ENCODE assay signal across 24 cellular contexts in genomic region chr22:44249376-44250147, GRCh38.
"Had no signal": no experiment of that assay in that cellular context is flagged by ENCODE, and none has a peak within 500 bp of the region (broad histone marks: within the 10 kb centered on the region; RNA-seq: fewer than 3 reads in every experiment).

No MANE protein-coding gene starts in this region.

- H3K36me3 ChIP-seq: cardiac muscle cell had no signal

- ATAC-seq: activated T-helper 17 cell treated with anti-CD3 and anti-CD28 coated beads, Interleukin-2, amount 50 U/mL, for 72 hours; T-helper 17 cell; WTC11 had no signal

- H3K27me3 ChIP-seq: cardiac muscle cell, MG63 had no signal

- FAIRE-seq: astrocyte had no signal

- DNase-seq: activated CD4-positive, alpha-beta T cell treated with anti-CD3 and anti-CD28 coated beads, Interleukin-2, amount 10 ng/mL, durations not matched to agents 24 days and 14 days; activated CD4-positive, alpha-beta T cell treated with anti-CD3 and anti-CD28 coated beads, Interleukin-2, amount 50 U/mL, for 48 hours; activated CD4-positive, CD25-positive, alpha-beta regulatory T cell treated with anti-CD3 and anti-CD28 coated beads, Interleukin-2, amount 50 U/mL, for 72 hours; activated gamma-delta T cell; activated naive CD4-positive, alpha-beta T cell treated with anti-CD3 and anti-CD28 coated beads for 36 hours; activated T-cell treated with anti-CD3 and anti-CD28 coated beads for 4 hours; activated T-cell treated with anti-CD3 and anti-CD28 coated beads, Interleukin-2, amount 50 U/mL, for 48 hours; amygdala; MG63; MV-4-11; NCI-H1092 treated with DMSO at 0.1 percent for 48 hours; NCI-H1417 treated with DMSO at 0.1 percent for 48 hours; NCI-H1694; NCI-H2029; NCI-H345; NCI-H510A; NCI-H69; SHP77 treated with DMSO at 0.1 percent for 48 hours; T-helper 17 cell; T-helper 9 cell had no signal

- H3K27ac ChIP-seq: cardiac muscle cell had no signal

- H3K4me3 ChIP-seq: cardiac muscle cell, MG63 had no signal
